ENCODE assay signal across 1 cellular context in genomic region chr2:176001903-176002683, GRCh38.
A peak's percentile ranks its signal among the peaks of the same experiment; 100 is the strongest.
TF ChIP-seq lines count a peak whose summit lies in the region.

Gene LNPK, minus strand, starts transcription at chr2:176002267. Its CDS starts 6,683 bp downstream, at chr2:175995584.

TF ChIP-seq in K562, 482 proteins besides CTCF, POLR2A, EP300 and RAD21 (continued from another document and continues in another):
- peak in 1 of 2 experiments; percentile 54; a peak in 2 of 4 replicates for TF ChIP-seq RCOR1 (IDR thresholded peaks at IDR 0.05; ENCODE audit: borderline replicate concordance in 1 of 2, low read depth in 2 of 2, low read length in 2 of 2)
- TF ChIP-seq TRIM28 (IDR thresholded peaks at IDR 0.05) = no peak
- TF ChIP-seq STAT5A (IDR thresholded peaks at IDR 0.05; ENCODE audit: borderline replicate concordance, low read length) = no peak
- TF ChIP-seq HDAC2 (IDR thresholded peaks at IDR 0.05) = peak; percentile 26; the same call in 1 of the 2 replicates
- 0 out of 2 replicates have a peak, but pooled peaks have one; percentile 64 for TF ChIP-seq ZC3H4 (CRISPR knock-in tag; IDR thresholded peaks at IDR 0.05; ENCODE audit: borderline replicate concordance)
- TF ChIP-seq ZNF639 (CRISPR knock-in tag; conservative IDR thresholded peaks at IDR 0.05 in 1 of 2, IDR thresholded peaks at IDR 0.05 in 1 of 2) = peak in 1 of 2 experiments; percentile 62; a peak in 1 of 4 replicates
- no peak for TF ChIP-seq HDAC6 (IDR thresholded peaks at IDR 0.05; ENCODE audit: low read depth, low read length)
- TF ChIP-seq NONO (IDR thresholded peaks at IDR 0.05; ENCODE audit: low read depth in 2 of 2, low read length in 1 of 2) = peak; percentile 11 to 86; a peak in 2 of 4 replicates
- TF ChIP-seq GTF2B (IDR thresholded peaks at IDR 0.05; ENCODE audit: extremely low read depth, insufficient read length) = no peak
- no peak for TF ChIP-seq GATAD2B (IDR thresholded peaks at IDR 0.05; ENCODE audit: borderline replicate concordance)
- peak; percentile 56 for TF ChIP-seq HCFC1 (IDR thresholded peaks at IDR 0.05; ENCODE audit: low read depth, low read length)
- no peak; the same call in 1 of the 2 replicates for TF ChIP-seq ATF7 (IDR thresholded peaks at IDR 0.05)
- TF ChIP-seq FOXP1 (CRISPR knock-in tag; IDR thresholded peaks at IDR 0.05) = no peak
- peak; percentile 79; the same call in 1 of the 2 replicates for TF ChIP-seq REST (CRISPR knock-in tag; IDR thresholded peaks at IDR 0.05; ENCODE audit: low read depth)
- no peak for TF ChIP-seq PYGO2 (tag; IDR thresholded peaks at IDR 0.05)
- TF ChIP-seq SMAD1 (IDR thresholded peaks at IDR 0.05; ENCODE audit: low read depth, low read length, partially characterized antibody) = peak; percentile 65
- 0 out of 2 replicates have a peak, but pooled peaks have one; percentile 4 for TF ChIP-seq ATF4 (CRISPR knock-in tag; IDR thresholded peaks at IDR 0.05)
- no peak for TF ChIP-seq CAMTA2 (CRISPR knock-in tag; conservative IDR thresholded peaks at IDR 0.05)
- no peak for TF ChIP-seq CC2D1A (IDR thresholded peaks at IDR 0.05)
- TF ChIP-seq NCOA4 (IDR thresholded peaks at IDR 0.05; ENCODE audit: partially characterized antibody) = no peak
- TF ChIP-seq IRF1 (CRISPR knock-in tag; IDR thresholded peaks at IDR 0.05; ENCODE audit: borderline replicate concordance) = peak; percentile 68; the same call in 1 of the 2 replicates
- peak; percentile 84 for TF ChIP-seq POLR2B (IDR thresholded peaks at IDR 0.05; ENCODE audit: low read depth, partially characterized antibody)
- 0 out of 2 replicates have a peak, but pooled peaks have one; percentile 40 for TF ChIP-seq ZBTB5 (IDR thresholded peaks at IDR 0.05)
- TF ChIP-seq ZNF699 (CRISPR knock-in tag; IDR thresholded peaks at IDR 0.05; ENCODE audit: insufficient replicate concordance) = no peak
- TF ChIP-seq THRAP3 (IDR thresholded peaks at IDR 0.05; ENCODE audit: borderline replicate concordance) = no peak
- TF ChIP-seq ZNF766 (CRISPR knock-in tag; conservative IDR thresholded peaks at IDR 0.05) = no peak
- TF ChIP-seq TEAD2 (tag; IDR thresholded peaks at IDR 0.05) = no peak
- TF ChIP-seq CHAMP1 (IDR thresholded peaks at IDR 0.05) = no peak
- no peak for TF ChIP-seq ZNF655 (CRISPR knock-in tag; IDR thresholded peaks at IDR 0.05)
- TF ChIP-seq POLR3G (IDR thresholded peaks at IDR 0.05; ENCODE audit: extremely low read depth, insufficient read length, insufficient replicate concordance) = no peak
- no peak for TF ChIP-seq ZNF551 (CRISPR knock-in tag; IDR thresholded peaks at IDR 0.05)
- no peak for TF ChIP-seq ZNF124 (CRISPR knock-in tag; IDR thresholded peaks at IDR 0.05)
- TF ChIP-seq NEUROD1 (IDR thresholded peaks at IDR 0.05; ENCODE audit: borderline replicate concordance, low read depth, low read length, partially characterized antibody) = peak; percentile 68
- peak; percentile 54; the same call in 1 of the 2 replicates for TF ChIP-seq HEY1 (CRISPR knock-in tag; IDR thresholded peaks at IDR 0.05; ENCODE audit: borderline replicate concordance)
- TF ChIP-seq SP1 (CRISPR knock-in tag; IDR thresholded peaks at IDR 0.05) = peak; percentile 40; the same call in 1 of the 2 replicates
- TF ChIP-seq ELF4 (CRISPR knock-in tag; IDR thresholded peaks at IDR 0.05) = no peak
- TF ChIP-seq BCLAF1 (IDR thresholded peaks at IDR 0.05; ENCODE audit: borderline replicate concordance in 1 of 2, control insufficient read depth in 1 of 2, low read depth in 2 of 2, low read length in 1 of 2) = 0 out of 4 replicates have a peak, but pooled peaks of 1 of the 2 experiments have one; percentile 62
- TF ChIP-seq ZNF324 (CRISPR knock-in tag; IDR thresholded peaks at IDR 0.05) = no peak
- peak; percentile 52; the same call in 1 of the 2 replicates for TF ChIP-seq SIN3B (IDR thresholded peaks at IDR 0.05; ENCODE audit: low read depth)
- TF ChIP-seq KLF13 (tag; IDR thresholded peaks at IDR 0.05; ENCODE audit: borderline replicate concordance, low read depth) = peak; percentile 33; the same call in 1 of the 2 replicates
- no peak for TF ChIP-seq BRCA1 (IDR thresholded peaks at IDR 0.05)
- peak; percentile 88; the same call in 1 of the 2 replicates for TF ChIP-seq BRCA1 (CRISPR knock-in tag; IDR thresholded peaks at IDR 0.05)
- no peak for TF ChIP-seq ZNF134 (CRISPR knock-in tag; conservative IDR thresholded peaks at IDR 0.05)
- peak; percentile 95 for TF ChIP-seq TAF1 (IDR thresholded peaks at IDR 0.05; ENCODE audit: control insufficient read depth, extremely low read depth, insufficient read depth, low read length, severe bottlenecking)
- no peak for TF ChIP-seq ATF3 (IDR thresholded peaks at IDR 0.05)
- no peak; the same call in 1 of the 2 replicates for TF ChIP-seq ATF3 (CRISPR knock-in tag; conservative IDR thresholded peaks at IDR 0.05)
- TF ChIP-seq GABPB2 (CRISPR knock-in tag; conservative IDR thresholded peaks at IDR 0.05) = no peak
